11 cellular contexts compared by ENCODE assay signal in genomic region chr2:165294912-165295311, GRCh38. TPM values are rescaled to one million over a fixed set of nuclear protein-coding genes. Genes with fewer than 3 reads are reported as not detected.
"Had no signal": no experiment of that assay in that cellular context is flagged by ENCODE, and none has a peak within 500 bp of the region (broad histone marks: within the 10 kb centered on the region; RNA-seq: fewer than 3 reads in every experiment).

No MANE protein-coding gene starts in this region.

- H3K27ac Mint-ChIP-seq: activated T-helper 2 cell treated with anti-CD3 and anti-CD28 coated beads, Interferon-gamma antibody, Interleukin-2, Interleukin-4, amounts not matched to agents 10 μg/mL and 5 μg/mL and 100 μg/mL, durations not matched to agents 14 hours and 24 hours and 36 hours had no signal

- H3K9me3 Mint-ChIP-seq: activated T-helper 2 cell treated with anti-CD3 and anti-CD28 coated beads, Interferon-gamma antibody, Interleukin-2, Interleukin-4, amounts not matched to agents 10 μg/mL and 5 μg/mL and 100 μg/mL, durations not matched to agents 14 hours and 24 hours and 36 hours; naive thymus-derived CD4-positive, alpha-beta T cell had no signal

- H3K4me3 ChIP-seq: lung, tibial nerve had no signal

- H3K36me3 ChIP-seq: brain microvascular endothelial cell, tibial nerve had no signal

- DNase-seq: activated CD4-positive, alpha-beta T cell treated with anti-CD3 and anti-CD28 coated beads, Interleukin-2, amount 50 U/mL, for 1 hour; activated naive CD4-positive, alpha-beta T cell treated with anti-CD3 and anti-CD28 coated beads, Interleukin-2, amount 50 U/mL, for 16 hours; activated T-cell treated with anti-CD3 and anti-CD28 coated beads for 4 hours; brain microvascular endothelial cell; left colon; stimulated activated CD4-positive, alpha-beta T cell treated with anti-CD3 and anti-CD28 coated beads, Interleukin-15, amount 100 ng/mL, for 24 hours had no signal

- H3K27ac ChIP-seq: brain microvascular endothelial cell, tibial nerve had no signal

- H3K9me3 ChIP-seq: tibial nerve had no signal

- ATAC-seq: left colon; naive thymus-derived CD4-positive, alpha-beta T cell had no signal

- H3K27me3 ChIP-seq: brain microvascular endothelial cell, tibial nerve had no signal

- H3K4me1 ChIP-seq: tibial nerve had no signal

- H3K36me3 Mint-ChIP-seq: naive thymus-derived CD4-positive, alpha-beta T cell had no signal

RNA-seq across cellular contexts. Expression of gene SCN2A, which starts 55.7 kb away (rescaled TPM):
- total RNA-seq: activated CD8-positive, alpha-beta memory T cell treated with anti-CD3 and anti-CD28 coated beads for 36 hours; activated T-helper 2 cell treated with anti-CD3 and anti-CD28 coated beads, Interferon-gamma antibody, Interleukin-2, Interleukin-4, amounts not matched to agents 10 μg/mL and 5 μg/mL and 100 μg/mL, durations not matched to agents 14 hours and 24 hours and 36 hours; naive thymus-derived CD4-positive, alpha-beta T cell had no signal
